9 cellular contexts compared by ENCODE assay signal in the genomic region with DNA sequence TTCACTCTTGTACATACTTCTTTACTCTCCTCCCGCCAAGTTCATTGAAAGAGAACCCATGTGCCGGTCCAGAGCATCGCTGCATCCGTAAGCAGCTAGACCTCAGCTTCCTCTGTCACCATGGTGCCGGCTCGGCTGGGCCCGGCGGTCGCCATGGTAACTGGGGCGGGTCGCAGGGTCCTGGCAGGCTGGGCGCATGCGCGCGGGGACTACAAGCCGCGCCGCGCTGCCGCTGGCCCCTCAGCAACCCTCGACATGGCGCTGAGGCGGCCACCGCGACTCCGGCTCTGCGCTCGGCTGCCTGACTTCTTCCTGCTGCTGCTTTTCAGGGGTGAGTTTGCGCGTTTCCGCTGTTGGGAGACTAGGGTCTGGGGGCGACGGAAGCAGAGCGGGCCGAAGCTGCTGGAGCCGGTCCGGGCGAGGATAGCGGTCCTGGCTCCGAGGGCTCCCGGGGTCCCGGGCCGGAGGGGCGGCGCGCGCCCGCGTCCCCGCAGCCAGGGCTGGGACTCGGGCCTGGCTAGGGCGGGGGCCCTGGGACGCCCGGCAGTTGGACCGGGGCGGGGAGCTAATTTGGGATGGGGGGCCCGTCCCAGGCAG. TPM values are rescaled to one million over a fixed set of nuclear protein-coding genes. Genes with fewer than 3 reads are reported as not detected.
DNase-seq lines count a peak whose midpoint lies in the region; ATAC-seq and TF ChIP-seq lines count a peak whose summit lies in the region.
"Had no signal": no experiment of that assay in that cellular context is flagged by ENCODE, and none has a peak within 500 bp of the region (broad histone marks: within the 10 kb centered on the region; RNA-seq: fewer than 3 reads in every experiment).

A gene (plus strand): TSS at position 244 of the 597 bp plus-strand sequence. CDS start 12 bp downstream, at position 256.

- peak; percentile 74 for ATAC-seq in GM19455 (IDR thresholded peaks at IDR 0.05; ENCODE audit: unreplicated experiment)
- ATAC-seq: HCT116 had no signal

- TF ChIP-seq CTCF in HL-60 (IDR thresholded peaks at IDR 0.05; ENCODE audit: insufficient read depth, low read length): no peak

- peaks cover 4% of the 10 kb centered on the region for H3K36me3 Mint-ChIP-seq in activated T-helper 1 cell treated with anti-CD3 and anti-CD28 coated beads, Interleukin-12 subunit alpha, Interleukin-12 subunit beta, Interleukin-2, Interleukin-4 antibody, amounts not matched to agents 30 ng/mL and 10 ng/mL and 1 ng/mL, durations not matched to agents 14 hours and 24 hours and 36 hours (ENCODE audit: low read depth)

- H3K27me3 ChIP-seq in BLaER1 (no peaks in the 10 kb centered on the region), HL-60 (ENCODE audit: insufficient read depth, poor library complexity, severe bottlenecking) (peaks cover 34% of the 10 kb centered on the region), muscle layer of colon (ENCODE audit: control insufficient read depth in 1 of 2, insufficient read depth in 2 of 2, low read length in 2 of 2) (no peaks in the 10 kb centered on the region)

- DNase-seq in HL-60 (ENCODE audit: low read depth in 1 of 2, low spot score in 1 of 2): peak; percentile 26 to 54
- peak; percentile 72 for DNase-seq in OCI-M1 (lab: John Stamatoyannopoulos, UW)
- DNase-seq in activated T-helper 1 cell treated with anti-CD3 and anti-CD28 coated beads, Interleukin-12 subunit alpha, Interleukin-12 subunit beta, Interleukin-2, Interleukin-4 antibody, amounts not matched to agents 30 ng/mL and 10 ng/mL and 1 ng/mL, durations not matched to agents 14 hours and 24 hours and 36 hours (ENCODE audit: low spot score): peak; percentile 97
- peak; percentile 93 for DNase-seq in fibroblast of gingiva (ENCODE audit: low read depth)
- peak; percentile 86 to 91 for DNase-seq in stimulated activated CD8-positive, alpha-beta memory T cell treated with anti-CD3 and anti-CD28 coated beads, Interleukin-4, amount 100 ng/mL, for 4 hours (ENCODE audit: low read depth in 2 of 2, low spot score in 1 of 2)

- intact Hi-C loops in activated T-helper 1 cell treated with anti-CD3 and anti-CD28 coated beads, Interleukin-12 subunit alpha, Interleukin-12 subunit beta, Interleukin-2, Interleukin-4 antibody, amounts not matched to agents 30 ng/mL and 10 ng/mL and 1 ng/mL, durations not matched to agents 14 hours and 24 hours and 36 hours (cut with micrococcal nuclease): loop anchor here (1.0 to 5.0 kb wide), 8 partner anchors 19 to 206 kb away; a partner anchor contains a TSS

- H3K4me3 Mint-ChIP-seq in activated T-helper 1 cell treated with anti-CD3 and anti-CD28 coated beads, Interleukin-12 subunit alpha, Interleukin-12 subunit beta, Interleukin-2, Interleukin-4 antibody, amounts not matched to agents 30 ng/mL and 10 ng/mL and 1 ng/mL, durations not matched to agents 14 hours and 24 hours and 36 hours: peak within 1 kb of the TSS; percentile 88

- H3K9me3 Mint-ChIP-seq in activated T-helper 1 cell treated with anti-CD3 and anti-CD28 coated beads, Interleukin-12 subunit alpha, Interleukin-12 subunit beta, Interleukin-2, Interleukin-4 antibody, amounts not matched to agents 30 ng/mL and 10 ng/mL and 1 ng/mL, durations not matched to agents 14 hours and 24 hours and 36 hours: no peaks in the 10 kb centered on the region

- no peaks in the 10 kb centered on the region for H3K9me3 ChIP-seq in BLaER1
- no peaks in the 10 kb centered on the region for H3K9me3 ChIP-seq in muscle layer of colon (ENCODE audit: low read length)

- H3K27ac Mint-ChIP-seq in activated T-helper 1 cell treated with anti-CD3 and anti-CD28 coated beads, Interleukin-12 subunit alpha, Interleukin-12 subunit beta, Interleukin-2, Interleukin-4 antibody, amounts not matched to agents 30 ng/mL and 10 ng/mL and 1 ng/mL, durations not matched to agents 14 hours and 24 hours and 36 hours: peak within 1 kb of the TSS; percentile 86

- peaks cover 8% of the 10 kb centered on the region for H3K4me1 Mint-ChIP-seq in activated T-helper 1 cell treated with anti-CD3 and anti-CD28 coated beads, Interleukin-12 subunit alpha, Interleukin-12 subunit beta, Interleukin-2, Interleukin-4 antibody, amounts not matched to agents 30 ng/mL and 10 ng/mL and 1 ng/mL, durations not matched to agents 14 hours and 24 hours and 36 hours (ENCODE audit: low read depth)

- H3K4me3 ChIP-seq in BLaER1: peak within 1 kb of the TSS; percentile 86
- peak within 1 kb of the TSS; percentile 19 for H3K4me3 ChIP-seq in HL-60 (replicated peaks; ENCODE audit: insufficient read depth, low read length)
- H3K4me3 ChIP-seq in muscle layer of colon (ENCODE audit: low read depth in 1 of 2, low read length in 2 of 2): peak within 1 kb of the TSS; percentile 64 to 93

- peaks cover 19% of the 10 kb centered on the region; the same call in 1 of the 2 replicates for H4K20me1 ChIP-seq in BLaER1

- H3K36me3 ChIP-seq in BLaER1: no peaks in the 10 kb centered on the region
- no peaks in the 10 kb centered on the region for H3K36me3 ChIP-seq in muscle layer of colon (ENCODE audit: insufficient read depth, low read length)

- H3K4me1 ChIP-seq in BLaER1 (peaks cover 22% of the 10 kb centered on the region), muscle layer of colon (ENCODE audit: insufficient read depth, low read length) (peaks cover 9% of the 10 kb centered on the region)

- H3K27me3 Mint-ChIP-seq in activated T-helper 1 cell treated with anti-CD3 and anti-CD28 coated beads, Interleukin-12 subunit alpha, Interleukin-12 subunit beta, Interleukin-2, Interleukin-4 antibody, amounts not matched to agents 30 ng/mL and 10 ng/mL and 1 ng/mL, durations not matched to agents 14 hours and 24 hours and 36 hours (ENCODE audit: insufficient read depth): peaks cover 59% of the 10 kb centered on the region

- H3K9ac ChIP-seq in BLaER1: peak within 1 kb of the TSS; percentile 78
- H3K9ac ChIP-seq in muscle layer of colon (ENCODE audit: low read length): peak within 1 kb of the TSS; percentile 29

- peak within 1 kb of the TSS; percentile 77 for H3K27ac ChIP-seq in BLaER1
- H3K27ac ChIP-seq in HL-60 (replicated peaks): no peak within 1 kb of the TSS
- peak within 1 kb of the TSS; percentile 88 for H3K27ac ChIP-seq in muscle layer of colon (ENCODE audit: low read depth, low read length)

- H3K4me2 ChIP-seq in BLaER1: peak within 1 kb of the TSS; percentile 87

RNA-seq across cellular contexts. Expression of the gene that starts here (rescaled TPM):
- 3.5 and 3.9 TPM in 2 replicates for total RNA-seq in activated T-helper 1 cell treated with anti-CD3 and anti-CD28 coated beads, Interleukin-12 subunit alpha, Interleukin-12 subunit beta, Interleukin-2, Interleukin-4 antibody, amounts not matched to agents 30 ng/mL and 10 ng/mL and 1 ng/mL, durations not matched to agents 14 hours and 24 hours and 36 hours

Comparison
In these comparisons a context has a peak if more than half of its experiments do, and no peak if none do; other contexts are left out.
1. H3K4me3 ChIP-seq: peak in every context shown above with its lines; median percentile 86 in BLaER1; 78 in muscle layer of colon; 19 in HL-60.
2. DNase-seq: peak in every context shown above with its lines; median percentile 97 in activated T-helper 1 cell treated with anti-CD3 and anti-CD28 coated beads, Interleukin-12 subunit alpha, Interleukin-12 subunit beta, Interleukin-2, Interleukin-4 antibody, amounts not matched to agents 30 ng/mL and 10 ng/mL and 1 ng/mL, durations not matched to agents 14 hours and 24 hours and 36 hours; 93 in fibroblast of gingiva; 88 in stimulated activated CD8-positive, alpha-beta memory T cell treated with anti-CD3 and anti-CD28 coated beads, Interleukin-4, amount 100 ng/mL, for 4 hours; 72 in OCI-M1; 40 in HL-60.